Comparison of ENCODE assay signal across 9 cellular contexts in the genomic region with DNA sequence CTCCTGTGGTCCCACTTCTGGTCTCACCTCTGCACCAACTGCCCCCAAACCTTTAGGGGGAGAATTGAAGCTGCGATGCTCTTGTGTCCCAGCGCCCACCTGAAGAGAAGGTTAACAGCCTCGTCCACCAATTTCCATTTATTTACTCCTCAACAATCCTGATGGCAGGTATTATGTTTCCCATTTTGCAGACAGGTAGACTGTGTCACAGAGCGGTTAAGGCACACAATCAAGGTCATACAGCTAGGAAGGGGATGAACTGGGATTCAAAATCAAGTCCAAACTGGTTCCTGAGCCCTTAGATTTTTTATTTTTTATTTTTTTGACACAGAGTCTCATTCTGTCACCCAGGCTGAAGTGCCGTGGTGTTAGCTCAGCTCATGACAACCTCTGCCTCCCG. TPM values are rescaled to one million over a fixed set of nuclear protein-coding genes. Genes with fewer than 3 reads are reported as not detected.
"Had no signal": no experiment of that assay in that cellular context is flagged by ENCODE, and none has a peak within 500 bp of the region (broad histone marks: within the 10 kb centered on the region; RNA-seq: fewer than 3 reads in every experiment).

No MANE protein-coding gene starts in this region.

- H3K27ac Mint-ChIP-seq: GM23338, H9 had no signal

- H2AFZ ChIP-seq: GM23338 had no signal

- H3K27ac ChIP-seq: HL-60 had no signal

- DNase-seq: H9, HCEC 1CT, KG1 had no signal

- H3K4me3 Mint-ChIP-seq: GM23338, H9, IgD-negative memory B cell had no signal

- H3K4me2 ChIP-seq: GM23338 had no signal

- H3K27me3 Mint-ChIP-seq: IgD-negative memory B cell had no signal

- H3K4me3 ChIP-seq: GM23338 had no signal

- FAIRE-seq: H1, H54 had no signal

RNA-seq across cellular contexts. Expression of gene KLF1, which starts 11.9 kb away (rescaled TPM):
- total RNA-seq: HT1080 had no signal
- polyA plus RNA-seq: IgD-negative memory B cell had no signal

RNA-seq across cellular contexts. Expression of gene RTBDN, which starts 40.7 kb away (rescaled TPM):
- total RNA-seq: HT1080 had no signal
- polyA plus RNA-seq: IgD-negative memory B cell had no signal
